8 cellular contexts compared by ENCODE assay signal in the genomic region with DNA sequence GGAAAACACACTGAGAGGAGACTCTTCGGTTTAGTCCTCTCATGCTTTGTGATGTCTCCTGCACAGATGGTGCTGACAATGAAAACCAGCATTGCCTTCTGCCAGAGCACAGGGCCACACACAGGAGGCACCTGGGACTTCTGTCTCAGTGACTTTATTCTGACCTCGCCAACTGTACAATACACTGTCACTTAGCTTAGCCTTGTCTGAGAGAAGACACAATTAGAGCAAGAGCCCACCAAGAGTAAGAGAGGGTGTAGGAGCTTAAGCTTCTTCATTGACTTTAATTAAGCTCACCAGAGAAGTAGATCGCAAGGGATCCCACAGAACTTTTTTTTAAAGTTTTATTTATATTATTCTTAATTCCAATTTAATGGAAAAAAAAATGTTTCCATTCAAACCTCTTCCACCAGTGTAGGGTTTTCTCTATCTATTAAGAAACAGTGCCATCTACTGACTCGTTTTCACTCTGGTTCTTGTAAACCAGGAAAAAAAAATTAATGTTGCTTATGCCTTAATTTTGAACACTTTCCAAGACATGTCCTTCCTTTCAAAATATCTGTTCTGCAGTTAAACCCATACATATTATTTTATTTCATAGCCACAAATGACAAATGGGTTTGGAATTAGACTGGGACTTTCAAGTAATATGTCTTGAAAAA. TPM values are rescaled to one million over a fixed set of nuclear protein-coding genes. Genes with fewer than 3 reads are reported as not detected.
DNase-seq lines count a peak whose midpoint lies in the region; ATAC-seq and TF ChIP-seq lines count a peak whose summit lies in the region.

No MANE protein-coding gene starts in this region.

- H3K4me2 ChIP-seq in DOHH2 (ENCODE audit: low read length) (no peak overlapping the region), mesenchymal stem cell (ENCODE audit: low read length, poor library complexity, severe bottlenecking) (no peak overlapping the region)

- no peak overlapping the region for H3K18ac ChIP-seq in mesenchymal stem cell (ENCODE audit: low read depth in 1 of 2, low read length in 2 of 2)

- no peak overlapping the region for H3K23ac ChIP-seq in mesenchymal stem cell (ENCODE audit: low read length in 2 of 2)

- H3K27me3 ChIP-seq in DOHH2 (ENCODE audit: control insufficient read depth, low read length) = peaks cover 2% of the 10 kb centered on the region; the same call in 1 of the 2 replicates
- H3K27me3 ChIP-seq in adrenal gland = no peaks in the 10 kb centered on the region
- H3K27me3 ChIP-seq in mesenchymal stem cell (ENCODE audit: control insufficient read depth in 1 of 2, insufficient read depth in 1 of 2, low read length in 2 of 2) = no peaks in the 10 kb centered on the region

- TF ChIP-seq POLR2A in adrenal gland (IDR thresholded peaks at IDR 0.05) = no peak

- no peaks in the 10 kb centered on the region for H3F3A ChIP-seq in DOHH2 (ENCODE audit: control insufficient read depth, insufficient read depth)

- peak overlapping the region in 1 of 2 experiments; percentile 17 for H2BK12ac ChIP-seq in mesenchymal stem cell (ENCODE audit: low read length in 2 of 2)

- TF ChIP-seq CTCF in DOHH2 (IDR thresholded peaks at IDR 0.05; ENCODE audit: low read depth, low read length, poor library complexity, severe bottlenecking) = peak; percentile 40
- peak in 4 of 6 experiments; percentile 11 to 51 (median 35) for TF ChIP-seq CTCF in adrenal gland (IDR thresholded peaks at IDR 0.05)

- H2BK120ac ChIP-seq in mesenchymal stem cell (ENCODE audit: low read depth, low read length) = no peak overlapping the region

- peaks cover 0 to 2% of the 10 kb centered on the region in 2 donors for H3K9me3 Mint-ChIP-seq in activated T-cell treated with anti-CD3 and anti-CD28 coated beads, Interleukin-2, amount 50 U/mL, for 72 hours

- H3K79me2 ChIP-seq in DOHH2 (ENCODE audit: control insufficient read depth, low read length) = no peaks in the 10 kb centered on the region

- intact Hi-C loops in adrenal gland (cut with DNase I) = loop anchor here in 1 of 2 donors (10.0 kb wide), 1 partner anchor 297 kb away; no protein-coding TSS in a partner anchor

- H3K36me3 ChIP-seq in DOHH2 (ENCODE audit: control insufficient read depth, low read length) = no peaks in the 10 kb centered on the region
- no peaks in the 10 kb centered on the region for H3K36me3 ChIP-seq in adrenal gland (replicated peaks in 1 of 2)
- H3K36me3 ChIP-seq in mesenchymal stem cell (ENCODE audit: control insufficient read depth in 1 of 2, insufficient read depth in 2 of 2, low read depth in 1 of 2, low read length in 2 of 2) = no peaks in the 10 kb centered on the region

- H4K91ac ChIP-seq in mesenchymal stem cell (ENCODE audit: low read length) = no peak overlapping the region

- no peak overlapping the region for H2BK5ac ChIP-seq in mesenchymal stem cell (ENCODE audit: low read depth, low read length, poor library complexity, severe bottlenecking)

- H3K9me3 ChIP-seq in DOHH2 (ENCODE audit: control insufficient read depth, insufficient read depth, low read length) = no peaks in the 10 kb centered on the region
- H3K9me3 ChIP-seq in adrenal gland (replicated peaks in 1 of 3) = no peaks in the 10 kb centered on the region
- H3K9me3 ChIP-seq in mesenchymal stem cell (ENCODE audit: control insufficient read depth, low read length) = no peaks in the 10 kb centered on the region

- no peak overlapping the region for H3K4me3 Mint-ChIP-seq in activated T-cell treated with anti-CD3 and anti-CD28 coated beads, Interleukin-2, amount 50 U/mL, for 72 hours

- DNase-seq in NCI-H1048 (lab: John Stamatoyannopoulos, UW) (peak; percentile 4), adrenal gland (no peak), mesenchymal stem cell (peak; percentile 56), nucleus accumbens (lab: John Stamatoyannopoulos, UW) (no peak)
- no peak for DNase-seq in activated T-cell treated with anti-CD3 and anti-CD28 coated beads, Interleukin-2, amount 50 U/mL, for 72 hours
- no peak for DNase-seq in activated CD4-positive, CD25-positive, alpha-beta regulatory T cell (lab: John Stamatoyannopoulos, UW)

- H3K27ac ChIP-seq in DOHH2 (ENCODE audit: low read depth, low read length) (no peak overlapping the region), adrenal gland (no peak overlapping the region), mesenchymal stem cell (ENCODE audit: low read length, poor library complexity, severe bottlenecking) (no peak overlapping the region)

- H3K9ac ChIP-seq in mesenchymal stem cell (ENCODE audit: low read length) = no peak overlapping the region

- H4K8ac ChIP-seq in mesenchymal stem cell (ENCODE audit: low read length) = no peak overlapping the region

- H3K4me1 Mint-ChIP-seq in activated T-cell treated with anti-CD3 and anti-CD28 coated beads, Interleukin-2, amount 50 U/mL, for 72 hours (ENCODE audit: low read depth) = no peaks in the 10 kb centered on the region

- no peak overlapping the region for H2AK5ac ChIP-seq in mesenchymal stem cell (ENCODE audit: low read length, severe bottlenecking)

- no peak overlapping the region for H3K14ac ChIP-seq in mesenchymal stem cell (ENCODE audit: low read length in 2 of 2)

- H3K4me3 ChIP-seq in DOHH2 (ENCODE audit: low read length) (no peak overlapping the region), adrenal gland (no peak overlapping the region), mesenchymal stem cell (ENCODE audit: insufficient read depth in 1 of 2, low read depth in 1 of 2, low read length in 2 of 2) (no peak overlapping the region)

- WGBS in adrenal gland, 4 donors = 35 to 43% (median 38%) methylated on average over 4 of the region's 4 CpGs
- WGBS in mesenchymal stem cell = 47% methylated on average over 3 of the region's 4 CpGs

- no peaks in the 10 kb centered on the region for H3K79me1 ChIP-seq in mesenchymal stem cell (replicated peaks; ENCODE audit: low read length, poor library complexity, severe bottlenecking)

- H3K4me1 ChIP-seq in DOHH2 (ENCODE audit: control insufficient read depth, low read length) = no peaks in the 10 kb centered on the region
- H3K4me1 ChIP-seq in adrenal gland (replicated peaks in 1 of 2) = no peaks in the 10 kb centered on the region
- H3K4me1 ChIP-seq in mesenchymal stem cell (ENCODE audit: control insufficient read depth, insufficient read depth, low read depth, low read length) = no peaks in the 10 kb centered on the region

- H3K27ac Mint-ChIP-seq in activated T-cell treated with anti-CD3 and anti-CD28 coated beads, Interleukin-2, amount 50 U/mL, for 72 hours = no peak overlapping the region

- no peak for ATAC-seq in activated T-cell treated with anti-CD3 and anti-CD28 coated beads, Interleukin-2, amount 50 U/mL, for 72 hours (replicated peaks in 1 of 2)
- ATAC-seq in HG02642 (IDR thresholded peaks at IDR 0.05; ENCODE audit: poor library complexity, unreplicated experiment) = no peak

- H3K9me2 ChIP-seq in DOHH2 (replicated peaks; ENCODE audit: control insufficient read depth, low read length) = no peaks in the 10 kb centered on the region

- no peaks in the 10 kb centered on the region for H4K20me1 ChIP-seq in DOHH2 (ENCODE audit: control insufficient read depth, insufficient read depth, low read depth, low read length)

- H2BK15ac ChIP-seq in mesenchymal stem cell (ENCODE audit: low read depth, poor library complexity, severe bottlenecking) = no peak overlapping the region

- no peak overlapping the region for H3K4ac ChIP-seq in mesenchymal stem cell (ENCODE audit: low read depth in 1 of 2, low read length in 2 of 2)

- H3K36me3 Mint-ChIP-seq in activated T-cell treated with anti-CD3 and anti-CD28 coated beads, Interleukin-2, amount 50 U/mL, for 72 hours (ENCODE audit: insufficient read depth in 2 of 2) = peaks cover 0 to 1% of the 10 kb centered on the region in 2 donors

- no peaks in the 10 kb centered on the region for H3K27me3 Mint-ChIP-seq in activated T-cell treated with anti-CD3 and anti-CD28 coated beads, Interleukin-2, amount 50 U/mL, for 72 hours (ENCODE audit: low read depth)

- H2AFZ ChIP-seq in mesenchymal stem cell (ENCODE audit: low read depth, low read length) = no peak overlapping the region

RNA-seq across cellular contexts. Expression of gene DDX18, which starts 42.4 kb away (rescaled TPM):
- total RNA-seq in adrenal gland = 10 to 100 TPM; 19.8 to 43.6 (median 36.6) TPM
- polyA plus RNA-seq in adrenal gland = 10 to 100 TPM; 15.9 to 69.3 (median 39.7) TPM
- polyA plus RNA-seq in mesenchymal stem cell (2013, experiment 1 of 2) = 42.0 TPM
- polyA plus RNA-seq in mesenchymal stem cell (2013, experiment 2 of 2) = 43.3 TPM
- 100 to 1,000 TPM in 1 of 2 donors, 10 to 100 TPM in 1; 92.4 to 107 TPM for total RNA-seq in activated T-cell treated with anti-CD3 and anti-CD28 coated beads, Interleukin-2, amount 50 U/mL, for 72 hours

Comparison
In these comparisons a context has a peak if more than half of its experiments do, and no peak if none do; other contexts are left out.
1. DNase-seq: peak in NCI-H1048 (single experiment) and mesenchymal stem cell (single experiment); none in adrenal gland (0 of 7), nucleus accumbens (0 of 56), activated T-cell treated with anti-CD3 and anti-CD28 coated beads, Interleukin-2, amount 50 U/mL, for 72 hours (0 of 2) and activated CD4-positive, CD25-positive, alpha-beta regulatory T cell (0 of 4).